21 cellular contexts compared by ENCODE assay signal in genomic region chr15:71366522-71366921, GRCh38.
"Had no signal": no experiment of that assay in that cellular context is flagged by ENCODE, and none has a peak within 500 bp of the region (broad histone marks: within the 10 kb centered on the region; RNA-seq: fewer than 3 reads in every experiment).

No MANE protein-coding gene starts in this region.

- H3K9me3 ChIP-seq: esophagus squamous epithelium, gastroesophageal sphincter, lower lobe of right lung, ovary, spleen, testis had no signal

- H3K9ac ChIP-seq: neural progenitor cell had no signal

- ATAC-seq: effector memory CD8-positive, alpha-beta T cell; natural killer cell; sciatic nerve; stimulated activated memory B cell treated with anti-CD40 and anti-IgM and Interleukin-4, amounts not matched to agents 10 μg/mL and 1 μg/mL and 100 μg/mL, for 72 hours had no signal

- H3K4me3 ChIP-seq: esophagus squamous epithelium, gastroesophageal sphincter, hepatocyte, lower lobe of right lung, neural progenitor cell, ovary, spleen, testis had no signal

- H3K27me3 ChIP-seq: esophagus squamous epithelium, gastroesophageal sphincter, hepatocyte, neural progenitor cell, ovary, spleen, testis had no signal

- H3K27ac ChIP-seq: esophagus squamous epithelium, hepatocyte, lower lobe of right lung, neural progenitor cell, ovary, spleen, testis had no signal

- H3K79me2 ChIP-seq: hepatocyte had no signal

- DNase-seq: cerebellar nuclear complex; effector memory CD8-positive, alpha-beta T cell; esophagus squamous epithelium; glutamatergic neuron; left colon; lower lobe of right lung; natural killer cell; nucleus accumbens; ovary; spleen; stimulated activated CD4-positive, alpha-beta T cell treated with anti-CD3 and anti-CD28 coated beads, Interleukin-15, amount 100 ng/mL, for 24 hours; stimulated activated CD4-positive, alpha-beta T cell treated with anti-CD3 and anti-CD28 coated beads, Interleukin-1b, Interleukin-23, amount 100 ng/mL, for 48 hours; stimulated activated CD4-positive, alpha-beta T cell treated with anti-CD3 and anti-CD28 coated beads, Interleukin-4, amount 100 ng/mL, for 24 hours; testis had no signal

- H3K4me1 ChIP-seq: lower lobe of right lung, spleen, testis had no signal

- H3K4me2 ChIP-seq: hepatocyte, neural progenitor cell had no signal

- H2AFZ ChIP-seq: hepatocyte, neural progenitor cell had no signal

- FAIRE-seq: colon, urothelium cell line had no signal

- H3K36me3 ChIP-seq: esophagus squamous epithelium, gastroesophageal sphincter, lower lobe of right lung, neural progenitor cell, ovary, spleen had no signal
